ENCODE assay signal across 1 cellular context in the genomic region with DNA sequence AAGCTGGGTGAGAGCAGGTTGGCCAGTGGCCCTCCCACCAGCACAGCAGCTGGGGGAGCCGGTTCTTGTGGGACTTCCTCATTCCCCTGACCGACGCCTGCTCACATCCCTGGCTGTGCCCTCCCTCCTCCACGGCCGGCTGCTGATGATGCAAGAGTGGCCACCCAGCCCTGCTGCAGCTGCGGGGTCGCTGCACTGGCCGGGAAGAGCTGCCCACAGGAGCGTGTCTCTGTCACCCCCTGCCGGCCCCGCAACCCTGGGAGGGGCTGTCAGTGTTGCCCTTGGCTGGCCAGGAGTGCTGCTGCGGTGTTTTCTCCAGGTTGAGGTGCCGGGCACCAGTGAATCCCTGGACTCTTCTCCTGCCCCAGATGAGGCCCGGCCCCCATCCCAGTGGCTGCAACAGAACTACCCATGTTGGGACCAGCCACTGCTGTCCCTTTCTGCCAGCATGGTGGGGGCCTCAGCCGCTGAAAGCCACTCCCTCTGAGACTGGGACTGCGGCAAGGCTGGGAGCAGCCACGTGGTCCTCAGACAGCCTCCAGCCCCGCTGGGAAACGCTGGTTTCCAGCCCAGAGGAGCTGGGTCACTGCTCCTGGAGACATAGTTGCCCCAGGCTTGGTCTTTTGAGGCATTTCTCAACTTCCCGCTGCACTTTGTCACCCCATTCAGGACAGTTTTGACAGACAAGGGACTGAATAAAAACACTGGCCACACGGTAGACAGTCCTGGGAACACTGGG.
A peak's percentile ranks its signal among the peaks of the same experiment; 100 is the strongest.
TF ChIP-seq lines count a peak whose summit lies in the region.

No MANE protein-coding gene starts in this region.

TF ChIP-seq in K562, 482 proteins besides CTCF, POLR2A, EP300 and RAD21 (continued from another document and continues in another):
- TF ChIP-seq MEF2A (IDR thresholded peaks at IDR 0.05; ENCODE audit: control insufficient read depth, low read depth, low read length) (no peak), JUND (IDR thresholded peaks at IDR 0.05; ENCODE audit: borderline replicate concordance, low read depth, low read length) (peak; percentile 86), JUND (tag; IDR thresholded peaks at IDR 0.05; ENCODE audit: borderline replicate concordance, low read depth, low read length) (peak; percentile 40; the same call in 1 of the 3 replicates), CREM (IDR thresholded peaks at IDR 0.05; ENCODE audit: low read depth) (peak; percentile 65), POLR2AphosphoS2 (IDR thresholded peaks at IDR 0.05; ENCODE audit: low read length) (no peak), LEF1 (IDR thresholded peaks at IDR 0.05) (no peak; the same call in 1 of the 2 replicates), ATF1 (CRISPR knock-in tag; IDR thresholded peaks at IDR 0.05) (no peak), ATF1 (tag; IDR thresholded peaks at IDR 0.05) (peak; percentile 53), KDM4B (IDR thresholded peaks at IDR 0.05; ENCODE audit: borderline replicate concordance in 2 of 2, low read depth in 1 of 2) (peak in 1 of 2 experiments; percentile 8; a peak in 1 of 4 replicates), ZNF436 (CRISPR knock-in tag; IDR thresholded peaks at IDR 0.05) (no peak), CCAR2 (IDR thresholded peaks at IDR 0.05; ENCODE audit: low read depth, low read length) (no peak), POU5F1 (IDR thresholded peaks at IDR 0.05; ENCODE audit: borderline replicate concordance, low read depth, low read length, partially characterized antibody) (no peak), ARID1B (IDR thresholded peaks at IDR 0.05) (peak; percentile 53; the same call in 1 of the 2 replicates), XRCC4 (IDR thresholded peaks at IDR 0.05; ENCODE audit: extremely low read depth, insufficient read depth, insufficient read length) (no peak), MAFK (IDR thresholded peaks at IDR 0.05; ENCODE audit: low read length) (no peak), MTA1 (IDR thresholded peaks at IDR 0.05; ENCODE audit: borderline replicate concordance) (peak; percentile 38; the same call in 1 of the 2 replicates), ZNF354B (CRISPR knock-in tag; IDR thresholded peaks at IDR 0.05) (no peak), TOE1 (IDR thresholded peaks at IDR 0.05; ENCODE audit: borderline replicate concordance) (peak; percentile 33; the same call in 1 of the 2 replicates), TOE1 (CRISPR knock-in tag; IDR thresholded peaks at IDR 0.05; ENCODE audit: borderline replicate concordance, low read depth) (no peak), ESRRA (IDR thresholded peaks at IDR 0.05; ENCODE audit: borderline replicate concordance, low read depth) (0 out of 2 replicates have a peak, but pooled peaks have one; percentile 9), TFAM (CRISPR knock-in tag; conservative IDR thresholded peaks at IDR 0.05) (no peak), HNRNPL (IDR thresholded peaks at IDR 0.05; ENCODE audit: low read depth, low read length) (0 out of 2 replicates have a peak, but pooled peaks have one; percentile 76), TGIF2 (CRISPR knock-in tag; IDR thresholded peaks at IDR 0.05) (peak; percentile 58; the same call in 1 of the 2 replicates), ZNF561 (CRISPR knock-in tag; conservative IDR thresholded peaks at IDR 0.05) (no peak), WHSC1 (IDR thresholded peaks at IDR 0.05; ENCODE audit: low read length) (no peak), NFE2L1 (tag; IDR thresholded peaks at IDR 0.05; ENCODE audit: borderline replicate concordance, low read depth) (no peak), ELF4 (CRISPR knock-in tag; IDR thresholded peaks at IDR 0.05) (no peak), ZNF41 (CRISPR knock-in tag; conservative IDR thresholded peaks at IDR 0.05) (no peak)
- TF ChIP-seq, protein P1, sequence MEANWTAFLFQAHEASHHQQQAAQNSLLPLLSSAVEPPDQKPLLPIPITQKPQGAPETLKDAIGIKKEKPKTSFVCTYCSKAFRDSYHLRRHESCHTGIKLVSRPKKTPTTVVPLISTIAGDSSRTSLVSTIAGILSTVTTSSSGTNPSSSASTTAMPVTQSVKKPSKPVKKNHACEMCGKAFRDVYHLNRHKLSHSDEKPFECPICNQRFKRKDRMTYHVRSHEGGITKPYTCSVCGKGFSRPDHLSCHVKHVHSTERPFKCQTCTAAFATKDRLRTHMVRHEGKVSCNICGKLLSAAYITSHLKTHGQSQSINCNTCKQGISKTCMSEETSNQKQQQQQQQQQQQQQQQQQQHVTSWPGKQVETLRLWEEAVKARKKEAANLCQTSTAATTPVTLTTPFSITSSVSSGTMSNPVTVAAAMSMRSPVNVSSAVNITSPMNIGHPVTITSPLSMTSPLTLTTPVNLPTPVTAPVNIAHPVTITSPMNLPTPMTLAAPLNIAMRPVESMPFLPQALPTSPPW (CRISPR knock-in tag; IDR thresholded peaks at IDR 0.05) = peak; percentile 69
- TF ChIP-seq, protein P2, sequence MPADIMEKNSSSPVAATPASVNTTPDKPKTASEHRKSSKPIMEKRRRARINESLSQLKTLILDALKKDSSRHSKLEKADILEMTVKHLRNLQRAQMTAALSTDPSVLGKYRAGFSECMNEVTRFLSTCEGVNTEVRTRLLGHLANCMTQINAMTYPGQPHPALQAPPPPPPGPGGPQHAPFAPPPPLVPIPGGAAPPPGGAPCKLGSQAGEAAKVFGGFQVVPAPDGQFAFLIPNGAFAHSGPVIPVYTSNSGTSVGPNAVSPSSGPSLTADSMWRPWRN (IDR thresholded peaks at IDR 0.05; ENCODE audit: low read depth) = no peak
- TF ChIP-seq, protein P3, sequence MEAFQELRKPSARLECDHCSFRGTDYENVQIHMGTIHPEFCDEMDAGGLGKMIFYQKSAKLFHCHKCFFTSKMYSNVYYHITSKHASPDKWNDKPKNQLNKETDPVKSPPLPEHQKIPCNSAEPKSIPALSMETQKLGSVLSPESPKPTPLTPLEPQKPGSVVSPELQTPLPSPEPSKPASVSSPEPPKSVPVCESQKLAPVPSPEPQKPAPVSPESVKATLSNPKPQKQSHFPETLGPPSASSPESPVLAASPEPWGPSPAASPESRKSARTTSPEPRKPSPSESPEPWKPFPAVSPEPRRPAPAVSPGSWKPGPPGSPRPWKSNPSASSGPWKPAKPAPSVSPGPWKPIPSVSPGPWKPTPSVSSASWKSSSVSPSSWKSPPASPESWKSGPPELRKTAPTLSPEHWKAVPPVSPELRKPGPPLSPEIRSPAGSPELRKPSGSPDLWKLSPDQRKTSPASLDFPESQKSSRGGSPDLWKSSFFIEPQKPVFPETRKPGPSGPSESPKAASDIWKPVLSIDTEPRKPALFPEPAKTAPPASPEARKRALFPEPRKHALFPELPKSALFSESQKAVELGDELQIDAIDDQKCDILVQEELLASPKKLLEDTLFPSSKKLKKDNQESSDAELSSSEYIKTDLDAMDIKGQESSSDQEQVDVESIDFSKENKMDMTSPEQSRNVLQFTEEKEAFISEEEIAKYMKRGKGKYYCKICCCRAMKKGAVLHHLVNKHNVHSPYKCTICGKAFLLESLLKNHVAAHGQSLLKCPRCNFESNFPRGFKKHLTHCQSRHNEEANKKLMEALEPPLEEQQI (IDR thresholded peaks at IDR 0.05) = no peak
- TF ChIP-seq, protein P4, sequence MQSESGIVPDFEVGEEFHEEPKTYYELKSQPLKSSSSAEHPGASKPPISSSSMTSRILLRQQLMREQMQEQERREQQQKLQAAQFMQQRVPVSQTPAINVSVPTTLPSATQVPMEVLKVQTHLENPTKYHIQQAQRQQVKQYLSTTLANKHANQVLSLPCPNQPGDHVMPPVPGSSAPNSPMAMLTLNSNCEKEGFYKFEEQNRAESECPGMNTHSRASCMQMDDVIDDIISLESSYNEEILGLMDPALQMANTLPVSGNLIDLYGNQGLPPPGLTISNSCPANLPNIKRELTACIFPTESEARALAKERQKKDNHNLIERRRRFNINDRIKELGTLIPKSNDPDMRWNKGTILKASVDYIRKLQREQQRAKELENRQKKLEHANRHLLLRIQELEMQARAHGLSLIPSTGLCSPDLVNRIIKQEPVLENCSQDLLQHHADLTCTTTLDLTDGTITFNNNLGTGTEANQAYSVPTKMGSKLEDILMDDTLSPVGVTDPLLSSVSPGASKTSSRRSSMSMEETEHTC (IDR thresholded peaks at IDR 0.05) = no peak
- TF ChIP-seq, protein P5, sequence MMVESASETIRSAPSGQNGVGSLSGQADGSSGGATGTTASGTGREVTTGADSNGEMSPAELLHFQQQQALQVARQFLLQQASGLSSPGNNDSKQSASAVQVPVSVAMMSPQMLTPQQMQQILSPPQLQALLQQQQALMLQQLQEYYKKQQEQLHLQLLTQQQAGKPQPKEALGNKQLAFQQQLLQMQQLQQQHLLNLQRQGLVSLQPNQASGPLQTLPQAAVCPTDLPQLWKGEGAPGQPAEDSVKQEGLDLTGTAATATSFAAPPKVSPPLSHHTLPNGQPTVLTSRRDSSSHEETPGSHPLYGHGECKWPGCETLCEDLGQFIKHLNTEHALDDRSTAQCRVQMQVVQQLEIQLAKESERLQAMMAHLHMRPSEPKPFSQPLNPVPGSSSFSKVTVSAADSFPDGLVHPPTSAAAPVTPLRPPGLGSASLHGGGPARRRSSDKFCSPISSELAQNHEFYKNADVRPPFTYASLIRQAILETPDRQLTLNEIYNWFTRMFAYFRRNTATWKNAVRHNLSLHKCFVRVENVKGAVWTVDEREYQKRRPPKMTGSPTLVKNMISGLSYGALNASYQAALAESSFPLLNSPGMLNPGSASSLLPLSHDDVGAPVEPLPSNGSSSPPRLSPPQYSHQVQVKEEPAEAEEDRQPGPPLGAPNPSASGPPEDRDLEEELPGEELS (CRISPR knock-in tag; IDR thresholded peaks at IDR 0.05; ENCODE audit: borderline replicate concordance) = no peak
- TF ChIP-seq, protein P6, sequence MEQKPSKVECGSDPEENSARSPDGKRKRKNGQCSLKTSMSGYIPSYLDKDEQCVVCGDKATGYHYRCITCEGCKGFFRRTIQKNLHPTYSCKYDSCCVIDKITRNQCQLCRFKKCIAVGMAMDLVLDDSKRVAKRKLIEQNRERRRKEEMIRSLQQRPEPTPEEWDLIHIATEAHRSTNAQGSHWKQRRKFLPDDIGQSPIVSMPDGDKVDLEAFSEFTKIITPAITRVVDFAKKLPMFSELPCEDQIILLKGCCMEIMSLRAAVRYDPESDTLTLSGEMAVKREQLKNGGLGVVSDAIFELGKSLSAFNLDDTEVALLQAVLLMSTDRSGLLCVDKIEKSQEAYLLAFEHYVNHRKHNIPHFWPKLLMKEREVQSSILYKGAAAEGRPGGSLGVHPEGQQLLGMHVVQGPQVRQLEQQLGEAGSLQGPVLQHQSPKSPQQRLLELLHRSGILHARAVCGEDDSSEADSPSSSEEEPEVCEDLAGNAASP (IDR thresholded peaks at IDR 0.05) = no peak
- TF ChIP-seq, protein P7, sequence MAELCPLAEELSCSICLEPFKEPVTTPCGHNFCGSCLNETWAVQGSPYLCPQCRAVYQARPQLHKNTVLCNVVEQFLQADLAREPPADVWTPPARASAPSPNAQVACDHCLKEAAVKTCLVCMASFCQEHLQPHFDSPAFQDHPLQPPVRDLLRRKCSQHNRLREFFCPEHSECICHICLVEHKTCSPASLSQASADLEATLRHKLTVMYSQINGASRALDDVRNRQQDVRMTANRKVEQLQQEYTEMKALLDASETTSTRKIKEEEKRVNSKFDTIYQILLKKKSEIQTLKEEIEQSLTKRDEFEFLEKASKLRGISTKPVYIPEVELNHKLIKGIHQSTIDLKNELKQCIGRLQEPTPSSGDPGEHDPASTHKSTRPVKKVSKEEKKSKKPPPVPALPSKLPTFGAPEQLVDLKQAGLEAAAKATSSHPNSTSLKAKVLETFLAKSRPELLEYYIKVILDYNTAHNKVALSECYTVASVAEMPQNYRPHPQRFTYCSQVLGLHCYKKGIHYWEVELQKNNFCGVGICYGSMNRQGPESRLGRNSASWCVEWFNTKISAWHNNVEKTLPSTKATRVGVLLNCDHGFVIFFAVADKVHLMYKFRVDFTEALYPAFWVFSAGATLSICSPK (IDR thresholded peaks at IDR 0.05; ENCODE audit: borderline replicate concordance) = no peak
